ENCODE assay signal across 4 cellular contexts in the genomic region with DNA sequence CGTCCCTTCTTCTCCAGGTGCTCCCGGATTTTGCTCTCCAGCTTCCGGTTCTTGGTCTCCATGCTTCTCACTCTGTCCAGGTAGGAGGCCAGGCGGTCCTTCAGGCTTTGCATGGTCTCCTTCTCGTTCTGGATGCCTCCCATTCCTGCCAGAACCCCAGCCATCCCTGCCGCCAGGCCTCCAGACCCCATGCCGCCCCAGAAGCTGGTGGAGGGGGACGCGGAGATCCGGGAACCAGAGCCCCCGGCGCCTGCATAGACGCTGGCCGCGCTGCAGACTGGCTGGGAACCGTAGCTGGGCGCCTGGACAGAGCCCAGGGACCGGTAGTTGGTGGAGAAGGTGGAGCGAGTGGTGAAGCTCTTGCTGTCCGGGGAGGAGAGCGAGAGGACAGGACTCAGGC. TPM values are rescaled to one million over a fixed set of nuclear protein-coding genes. Genes with fewer than 3 reads are reported as not detected.
"Had no signal": no experiment of that assay in that cellular context is flagged by ENCODE, and none has a peak within 500 bp of the region (broad histone marks: within the 10 kb centered on the region; RNA-seq: fewer than 3 reads in every experiment).

No MANE protein-coding gene starts in this region.

RNA-seq across cellular contexts. Expression of a gene that starts 35.1 kb away (rescaled TPM):
- total RNA-seq: OCI-LY7, SJCRH30, SJSA1, SK-MEL-5 had no signal
